26 cellular contexts compared by ENCODE assay signal in the genomic region with DNA sequence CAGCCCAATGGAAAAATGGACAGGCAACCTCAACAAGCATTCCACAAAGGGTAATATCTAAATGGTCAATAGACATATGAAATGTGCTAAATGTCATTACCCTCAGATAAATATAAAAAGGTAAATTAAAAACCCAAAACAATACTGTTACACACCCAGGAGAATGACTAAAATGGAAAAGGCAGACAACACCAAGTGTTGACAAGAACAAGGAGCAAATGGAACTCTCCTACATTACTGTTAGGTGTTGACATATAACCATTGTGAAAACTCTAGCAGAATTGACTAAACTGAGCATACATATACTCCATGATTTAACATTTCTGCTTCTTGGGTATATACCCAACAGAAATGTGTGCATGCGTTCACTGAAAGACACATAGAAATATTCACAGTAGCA. TPM values are rescaled to one million over a fixed set of nuclear protein-coding genes. Genes with fewer than 3 reads are reported as not detected.
"Had no signal": no experiment of that assay in that cellular context is flagged by ENCODE, and none has a peak within 500 bp of the region (broad histone marks: within the 10 kb centered on the region; RNA-seq: fewer than 3 reads in every experiment).

No MANE protein-coding gene starts in this region.

- H3K4me3 ChIP-seq: stomach, suprapubic skin, testis, thoracic aorta, thyroid gland, tibial artery, tibial nerve, transverse colon, upper lobe of left lung, upper lobe of right lung, uterus, vagina had no signal

- ATAC-seq: stimulated activated effector memory CD8-positive, alpha-beta T cell treated with anti-CD3 and anti-CD28 coated beads, Interleukin-12 subunit alpha, Interleukin-12 subunit beta, amount 100 ng/mL, for 72 hours; stimulated activated memory B cell treated with anti-CD40 and anti-IgM and Interleukin-4, amounts not matched to agents 10 μg/mL and 1 μg/mL and 100 μg/mL, for 72 hours; stimulated activated naive B cell treated with anti-CD40 and anti-IgM and Interleukin-4, amounts not matched to agents 10 μg/mL and 1 μg/mL and 100 μg/mL, for 72 hours; stimulated activated naive CD8-positive, alpha-beta T cell treated with anti-CD3 and anti-CD28 coated beads, Interleukin-15, amount 100 ng/mL, for 72 hours; stimulated activated naive CD8-positive, alpha-beta T cell treated with anti-CD3 and anti-CD28 coated beads, Interleukin-15, Interleukin-2, amounts not matched to agents 100 U/mL and 50 U/mL, for 24 hours; upper lobe of right lung had no signal

- H3K4me1 ChIP-seq: stomach, suprapubic skin, testis, thyroid gland, tibial artery, tibial nerve, transverse colon, upper lobe of left lung, upper lobe of right lung, uterus, vagina had no signal

- H3K9me3 ChIP-seq: suprapubic skin, testis, thoracic aorta, thyroid gland, tibial artery, transverse colon, upper lobe of left lung, upper lobe of right lung, uterus, vagina had no signal

- H3K27ac ChIP-seq: stomach, suprapubic skin, testis, thoracic aorta, thyroid gland, tibial artery, tibial nerve, transverse colon, upper lobe of left lung, upper lobe of right lung, uterus, vagina had no signal

- H3K36me3 ChIP-seq: stomach, suprapubic skin, thoracic aorta, thyroid gland, tibial artery, tibial nerve, transverse colon, upper lobe of left lung, upper lobe of right lung, uterus, vagina had no signal

- DNase-seq: stimulated activated CD4-positive, alpha-beta T cell treated with anti-CD3 and anti-CD28 coated beads, Interleukin-2, amount 100 ng/mL, for 48 hours; stimulated activated CD4-positive, alpha-beta T cell treated with anti-CD3 and anti-CD28 coated beads, Interleukin-4, amount 100 ng/mL, for 1 hour; stimulated activated CD4-positive, alpha-beta T cell treated with anti-CD3 and anti-CD28 coated beads, Interleukin-4, amount 100 ng/mL, for 24 hours; stimulated activated CD4-positive, alpha-beta T cell treated with anti-CD3 and anti-CD28 coated beads, Interleukin-4, amount 100 ng/mL, for 4 hours; stimulated activated CD8-positive, alpha-beta memory T cell treated with anti-CD3 and anti-CD28 coated beads, Interleukin-4, amount 100 ng/mL, for 48 hours; stimulated activated naive B cell treated with anti-CD40 and anti-IgM and Interleukin-4, amounts not matched to agents 10 μg/mL and 1 μg/mL and 100 μg/mL, for 72 hours; stimulated activated naive CD4-positive, alpha-beta T cell; stimulated activated naive CD4-positive, alpha-beta T cell treated with Interleukin-2 at 50 U/mL for 16 hours; stimulated activated naive CD8-positive, alpha-beta T cell treated with anti-CD3 and anti-CD28 coated beads, Interleukin-15, amount 100 ng/mL, for 72 hours; stimulated activated naive CD8-positive, alpha-beta T cell treated with anti-CD3 and anti-CD28 coated beads, Interleukin-15, Interleukin-2, amounts not matched to agents 100 U/mL and 50 U/mL, for 24 hours; stomach; substantia nigra; testis; thyroid gland; tibial artery; transverse colon; upper lobe of left lung; upper lobe of right lung; uterus had no signal

- FAIRE-seq: urothelium cell line had no signal

- H3K27me3 ChIP-seq: testis, thyroid gland, upper lobe of left lung, vagina had no signal

RNA-seq across cellular contexts. Expression of a gene that starts 25.3 kb away (rescaled TPM):
- total RNA-seq: thoracic aorta, thyroid gland, transverse colon had no signal
